15 cellular contexts compared by ENCODE assay signal in the genomic region with DNA sequence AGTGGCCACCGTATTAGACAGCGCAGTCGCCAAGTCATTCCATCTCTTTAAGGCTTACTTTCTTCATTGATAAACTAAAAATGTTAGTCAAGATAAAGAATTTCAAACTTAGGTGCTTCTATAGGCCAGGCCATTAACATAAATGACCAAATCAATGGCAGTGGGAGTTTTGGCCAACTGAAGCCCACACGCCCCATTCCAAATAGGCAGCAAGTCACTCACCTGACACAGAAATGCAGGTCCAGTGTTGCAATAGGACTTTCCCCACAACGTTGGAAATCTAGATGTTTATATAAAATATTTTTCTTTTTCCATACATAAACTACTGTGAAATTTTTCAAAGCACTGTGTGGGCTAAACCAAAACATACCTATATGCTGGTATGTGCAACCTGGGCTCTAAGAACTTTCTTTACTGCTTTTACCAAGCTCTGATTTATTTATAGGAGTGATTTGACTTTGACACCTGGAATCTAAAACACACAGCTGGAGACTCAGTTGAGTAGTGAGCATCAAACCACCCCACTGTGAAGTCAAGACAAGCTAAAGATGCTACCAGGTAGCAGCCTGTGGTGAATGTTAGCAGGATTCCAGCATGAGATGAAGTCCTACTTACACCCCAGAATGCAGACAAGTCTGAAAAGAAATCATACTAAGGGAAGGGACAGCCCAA. TPM values are rescaled to one million over a fixed set of nuclear protein-coding genes. Genes with fewer than 3 reads are reported as not detected.
A peak's percentile ranks its signal among the peaks of the same experiment; 100 is the strongest.
DNase-seq lines count a peak whose midpoint lies in the region; ATAC-seq and TF ChIP-seq lines count a peak whose summit lies in the region.
"Had no signal": no experiment of that assay in that cellular context is flagged by ENCODE, and none has a peak within 500 bp of the region (broad histone marks: within the 10 kb centered on the region; RNA-seq: fewer than 3 reads in every experiment).

No MANE protein-coding gene starts in this region.

- H3K4me1 Mint-ChIP-seq in endodermal cell = peaks cover 35% of the 10 kb centered on the region

- no peak overlapping the region for H3K27ac Mint-ChIP-seq in endodermal cell

- H3K27ac ChIP-seq in HEK293 (ENCODE audit: extremely low read depth, low read depth, low read length) (no peak overlapping the region), endodermal cell (ENCODE audit: low read depth, low read length) (no peak overlapping the region), osteoblast (ENCODE audit: low read depth, low read length) (peak overlapping the region; percentile 58), trophoblast cell (ENCODE audit: low read depth, low read length) (no peak overlapping the region)
- H3K27ac ChIP-seq: A549 had no signal

- H3K9me3 Mint-ChIP-seq in endodermal cell = no peaks in the 10 kb centered on the region

- no peak overlapping the region for H2AK5ac ChIP-seq in trophoblast cell (ENCODE audit: low read length)

- CTCF ChIA-PET in HEK293 (lab: Yijun Ruan, JAX) = no interaction called here

- no peak overlapping the region for H3K14ac ChIP-seq in trophoblast cell (ENCODE audit: low read length)

- H3K9me3 ChIP-seq in HEK293 (ENCODE audit: control insufficient read depth, insufficient read depth, low read depth, low read length) (no peaks in the 10 kb centered on the region), endodermal cell (ENCODE audit: control insufficient read depth, low read length) (no peaks in the 10 kb centered on the region), osteoblast (ENCODE audit: low read depth, low read length) (no peaks in the 10 kb centered on the region), trophoblast cell (ENCODE audit: insufficient read depth, low read depth, low read length) (no peaks in the 10 kb centered on the region)
- H3K9me3 ChIP-seq: A549 had no signal

- TF ChIP-seq CTCF in HEK293 (tag by site-specific recombination; IDR thresholded peaks at IDR 0.05) (no peak), endodermal cell (conservative IDR thresholded peaks at IDR 0.05) (peak; percentile 12), osteoblast (IDR thresholded peaks at IDR 0.05; ENCODE audit: extremely low read depth, low read depth, low read length) (no peak)

- H2BK5ac ChIP-seq in trophoblast cell (ENCODE audit: low read depth, low read length, poor library complexity) = no peak overlapping the region

- POLR2A ChIA-PET in HEK293 (lab: Yijun Ruan, JAX) = no interaction called here

- no peak overlapping the region for H3K23ac ChIP-seq in trophoblast cell (ENCODE audit: low read length)

- H3K27me3 Mint-ChIP-seq in endodermal cell (ENCODE audit: insufficient read depth) = no peaks in the 10 kb centered on the region

- H2BK12ac ChIP-seq in trophoblast cell (ENCODE audit: low read length) = no peak overlapping the region

- H3K4me3 ChIP-seq in HEK293 (ENCODE audit: low read depth, low read length) (no peak overlapping the region), endodermal cell (ENCODE audit: low read length) (no peak overlapping the region), osteoblast (ENCODE audit: insufficient read depth, low read length) (no peak overlapping the region), trophoblast cell (ENCODE audit: low read depth, low read length) (no peak overlapping the region)
- H3K4me3 ChIP-seq: A549 had no signal

- H3K4me1 ChIP-seq in HEK293 (ENCODE audit: control insufficient read depth, insufficient read depth, low read length) = no peaks in the 10 kb centered on the region; the same call in 1 of the 2 replicates
- H3K4me1 ChIP-seq in endodermal cell (ENCODE audit: control insufficient read depth, insufficient read depth, low read length) = peaks cover 20% of the 10 kb centered on the region
- peaks cover 4% of the 10 kb centered on the region for H3K4me1 ChIP-seq in osteoblast (ENCODE audit: insufficient read depth, low read length)
- H3K4me1 ChIP-seq in trophoblast cell (ENCODE audit: control insufficient read depth in 1 of 2, insufficient read depth in 2 of 2, low read length in 2 of 2) = peaks cover 6 to 17% of the 10 kb centered on the region in 2 experiments
- H3K4me1 ChIP-seq: A549 had no signal

- peaks cover 4% of the 10 kb centered on the region for H3K36me3 Mint-ChIP-seq in endodermal cell (ENCODE audit: low read depth)

- H3K36me3 ChIP-seq in HEK293 (ENCODE audit: control insufficient read depth in 2 of 2, insufficient read depth in 1 of 2, low read length in 2 of 2) = peaks cover 0 to 5% of the 10 kb centered on the region in 2 experiments; a peak in 1 of 3 replicates
- H3K36me3 ChIP-seq in endodermal cell (ENCODE audit: control insufficient read depth, insufficient read depth, low read length) = no peaks in the 10 kb centered on the region
- no peaks in the 10 kb centered on the region for H3K36me3 ChIP-seq in osteoblast (ENCODE audit: insufficient read depth, low read length)
- no peaks in the 10 kb centered on the region for H3K36me3 ChIP-seq in trophoblast cell (ENCODE audit: control insufficient read depth in 1 of 2, insufficient read depth in 2 of 2, low read length in 2 of 2)

- H3K9ac ChIP-seq in endodermal cell (ENCODE audit: extremely low read depth, low read length, poor library complexity, severe bottlenecking) = no peak overlapping the region
- H3K9ac ChIP-seq in trophoblast cell (ENCODE audit: low read length) = no peak overlapping the region

- H3K18ac ChIP-seq in trophoblast cell (ENCODE audit: low read length) = no peak overlapping the region

- peaks cover 83% of the 10 kb centered on the region for H3K79me2 ChIP-seq in osteoblast (ENCODE audit: insufficient read depth, low read length)
- H3K79me2 ChIP-seq in trophoblast cell (ENCODE audit: control insufficient read depth, insufficient read depth, low read length, poor library complexity) = no peaks in the 10 kb centered on the region

- no peak overlapping the region for H2AFZ ChIP-seq in osteoblast (ENCODE audit: low read length)
- no peak overlapping the region for H2AFZ ChIP-seq in trophoblast cell (ENCODE audit: insufficient read depth, low read length, poor library complexity)

- H4K91ac ChIP-seq in trophoblast cell (ENCODE audit: low read depth, low read length) = no peak overlapping the region

- H4K20me1 ChIP-seq in osteoblast (ENCODE audit: insufficient read depth, low read length) = peaks cover 17% of the 10 kb centered on the region

- H2BK120ac ChIP-seq in trophoblast cell (ENCODE audit: insufficient read depth, low read length, poor library complexity) = no peak overlapping the region

- 87 to 100% methylated on average over 2 to 5 of the region's 5 CpGs for WGBS in endodermal cell (ENCODE audit: insufficient coverage in 1 of 2, insufficient read length in 1 of 2), 2 experiments
- no CpG with 5 or more reads among the region's 5 CpGs for WGBS in trophoblast cell (ENCODE audit: extremely low coverage, insufficient coverage, insufficient read length)

- H3K4me2 ChIP-seq in osteoblast (ENCODE audit: insufficient read depth, low read length) (no peak overlapping the region), trophoblast cell (ENCODE audit: low read length) (no peak overlapping the region)
- H3K4me2 ChIP-seq: A549 had no signal

- no peaks in the 10 kb centered on the region for H3K27me3 ChIP-seq in endodermal cell (ENCODE audit: control insufficient read depth, insufficient read depth, low read length, poor library complexity, severe bottlenecking)
- H3K27me3 ChIP-seq in osteoblast (ENCODE audit: insufficient read depth, low read length) = no peaks in the 10 kb centered on the region
- H3K27me3 ChIP-seq in trophoblast cell (ENCODE audit: insufficient read depth, low read length) = no peaks in the 10 kb centered on the region

- no peak overlapping the region for H4K8ac ChIP-seq in trophoblast cell (ENCODE audit: low read depth, low read length)

- intact Hi-C loops in Right ventricle myocardium superior (cut with DNase I) (no loop called here), left cardiac atrium (cut with DNase I) (no loop called here)

- DNase-seq in Right ventricle myocardium superior = no peak
- DNase-seq in left cardiac atrium = no peak
- DNase-seq in endodermal cell = peak; percentile 54
- DNase-seq in osteoblast (ENCODE audit: insufficient read length, low spot score, missing footprints) = no peak
- DNase-seq in trophoblast cell = no peak
- no peak for DNase-seq in NCI-H128 (lab: John Stamatoyannopoulos, UW; ENCODE audit: unreplicated experiment)
- DNase-seq: C1 segment of cervical spinal cord, GF-D8, H7, NCI-H1436 treated with DMSO at 0.1 percent for 48 hours, NCI-H2081, NCI-H510A treated with DMSO at 0.1 percent for 48 hours, SHP77 treated with DMSO at 0.1 percent for 48 hours had no signal

- H3K4me3 Mint-ChIP-seq in endodermal cell = no peak overlapping the region

- ATAC-seq in Right ventricle myocardium superior (ENCODE audit: poor library complexity) (peak; percentile 12), left cardiac atrium (no peak)
- ATAC-seq: A549 had no signal

- peaks cover 4% of the 10 kb centered on the region for H3K79me1 ChIP-seq in trophoblast cell (ENCODE audit: low read length)

- H4K12ac ChIP-seq in trophoblast cell (ENCODE audit: low read depth, low read length) = no peak overlapping the region

- H3K4ac ChIP-seq in trophoblast cell (ENCODE audit: low read depth, low read length) = no peak overlapping the region

TF ChIP-seq in HEK293, 187 proteins besides CTCF, POLR2A, EP300 and RAD21:
- peak; percentile 67 for TF ChIP-seq ZIC2 (tag by site-specific recombination; IDR thresholded peaks at IDR 0.05)
- no peak for TF ChIP-seq ZBTB1 (tag by site-specific recombination; IDR thresholded peaks at IDR 0.05)

RNA-seq across cellular contexts. Expression of a gene that starts 15.1 kb away (rescaled TPM):
- total RNA-seq in Right ventricle myocardium superior (52.6 TPM), left cardiac atrium (10 to 100 TPM; 52.3 to 52.4 TPM), endodermal cell (10 to 100 TPM; 19.3 to 19.9 TPM), osteoblast (44.5 and 50.1 TPM in 2 replicates)
- 58.6 TPM for polyA plus RNA-seq in endodermal cell (2013, experiment 1 of 2)
- polyA plus RNA-seq in endodermal cell (2013, experiment 2 of 2) = 58.6 TPM
- polyA plus RNA-seq in trophoblast cell (2013) = 26.8 and 28.4 TPM in 2 replicates
